In genomic region chr4:54482529-54482961, GRCh38 we compare ENCODE assay signal across 1 cellular context.
TF ChIP-seq lines count a peak whose summit lies in the region.

No MANE protein-coding gene starts in this region.

TF ChIP-seq in K562, 482 proteins besides CTCF, POLR2A, EP300 and RAD21 (continued from another document):
- TF ChIP-seq MBD1 (CRISPR knock-in tag; IDR thresholded peaks at IDR 0.05), result no peak
- no peak for TF ChIP-seq ZC3H8 (IDR thresholded peaks at IDR 0.05)
- no peak for TF ChIP-seq KLF10 (CRISPR knock-in tag; IDR thresholded peaks at IDR 0.05)
- no peak for TF ChIP-seq ZNF699 (CRISPR knock-in tag; IDR thresholded peaks at IDR 0.05; ENCODE audit: insufficient replicate concordance)
- no peak for TF ChIP-seq RB1 (IDR thresholded peaks at IDR 0.05; ENCODE audit: low read depth)
- peak in 1 of 2 experiments; percentile 23; a peak in 1 of 4 replicates for TF ChIP-seq TRIM24 (IDR thresholded peaks at IDR 0.05)
- TF ChIP-seq ELF1 (tag; IDR thresholded peaks at IDR 0.05), result peak; percentile 60
- no peak for TF ChIP-seq ZNF785 (CRISPR knock-in tag; IDR thresholded peaks at IDR 0.05)
- TF ChIP-seq FOSL1 (tag; conservative IDR thresholded peaks at IDR 0.05), result peak; percentile 71
- no peak for TF ChIP-seq SLC30A9 (CRISPR knock-in tag; IDR thresholded peaks at IDR 0.05)
- peak; percentile 38; the same call in 1 of the 2 replicates for TF ChIP-seq JUND (IDR thresholded peaks at IDR 0.05; ENCODE audit: borderline replicate concordance, low read depth, low read length)
- peak; percentile 44; the same call in 1 of the 3 replicates for TF ChIP-seq JUND (tag; IDR thresholded peaks at IDR 0.05; ENCODE audit: borderline replicate concordance, low read depth, low read length)
- 0 out of 2 replicates have a peak, but pooled peaks have one; percentile 26 for TF ChIP-seq ATF3 (IDR thresholded peaks at IDR 0.05)
- TF ChIP-seq ATF3 (CRISPR knock-in tag; conservative IDR thresholded peaks at IDR 0.05), result no peak
- TF ChIP-seq ARNT (IDR thresholded peaks at IDR 0.05), result no peak
- TF ChIP-seq TEAD4 (IDR thresholded peaks at IDR 0.05; ENCODE audit: low read length), result peak; percentile 44; the same call in 1 of the 2 replicates
- TF ChIP-seq TEAD4 (CRISPR knock-in tag; IDR thresholded peaks at IDR 0.05; ENCODE audit: borderline replicate concordance), result no peak
- no peak for TF ChIP-seq NCOA6 (IDR thresholded peaks at IDR 0.05)
- TF ChIP-seq USF2 (CRISPR knock-in tag; IDR thresholded peaks at IDR 0.05), result peak; percentile 25; the same call in 1 of the 2 replicates
- peak; percentile 64; the same call in 1 of the 2 replicates for TF ChIP-seq SMARCA5 (IDR thresholded peaks at IDR 0.05)
- peak; percentile 20; the same call in 1 of the 2 replicates for TF ChIP-seq MAFF (IDR thresholded peaks at IDR 0.05; ENCODE audit: low read length)
- peak; percentile 83 for TF ChIP-seq ZNF316 (IDR thresholded peaks at IDR 0.05)
- TF ChIP-seq WHSC1 (IDR thresholded peaks at IDR 0.05; ENCODE audit: low read length), result no peak
- peak; percentile 79 for TF ChIP-seq CBFA2T3 (IDR thresholded peaks at IDR 0.05)
- peak; percentile 22 for TF ChIP-seq PHF20 (IDR thresholded peaks at IDR 0.05; ENCODE audit: partially characterized antibody)
- TF ChIP-seq NCOR1 (IDR thresholded peaks at IDR 0.05), result peak; percentile 69
- peak; percentile 21; the same call in 1 of the 2 replicates for TF ChIP-seq TCF3 (CRISPR knock-in tag; IDR thresholded peaks at IDR 0.05)
- TF ChIP-seq PHF8 (IDR thresholded peaks at IDR 0.05; ENCODE audit: borderline replicate concordance, low read length), result no peak
- peak; percentile 56 for TF ChIP-seq RBM25 (IDR thresholded peaks at IDR 0.05; ENCODE audit: low read depth, low read length, severe bottlenecking)
- TF ChIP-seq GABPA (tag; conservative IDR thresholded peaks at IDR 0.05; ENCODE audit: low read depth), result 0 out of 2 replicates have a peak, but pooled peaks have one; percentile 12
- no peak for TF ChIP-seq DNMT1 (IDR thresholded peaks at IDR 0.05)
- peak; percentile 73 to 83 for TF ChIP-seq KDM1A (IDR thresholded peaks at IDR 0.05)
- no peak for TF ChIP-seq ZBTB17 (CRISPR knock-in tag; IDR thresholded peaks at IDR 0.05)
- peak; percentile 84 for TF ChIP-seq ADNP (tag; IDR thresholded peaks at IDR 0.05)
- TF ChIP-seq C11orf30 (IDR thresholded peaks at IDR 0.05; ENCODE audit: low read depth), result peak; percentile 75
- no peak for TF ChIP-seq KLF13 (tag; IDR thresholded peaks at IDR 0.05; ENCODE audit: borderline replicate concordance, low read depth)
- TF ChIP-seq E2F1 (CRISPR knock-in tag; IDR thresholded peaks at IDR 0.05), result no peak
- no peak for TF ChIP-seq KAT8 (IDR thresholded peaks at IDR 0.05; ENCODE audit: low read depth)
- no peak for TF ChIP-seq HDAC3 (IDR thresholded peaks at IDR 0.05; ENCODE audit: borderline replicate concordance, partially characterized antibody)
- 0 out of 2 replicates have a peak, but pooled peaks have one; percentile 32 for TF ChIP-seq POLR2AphosphoS5 (IDR thresholded peaks at IDR 0.05; ENCODE audit: control insufficient read depth, insufficient read depth, low read depth, low read length)
- no peak for TF ChIP-seq ZNF277 (CRISPR knock-in tag; IDR thresholded peaks at IDR 0.05; ENCODE audit: borderline replicate concordance)
- peak; percentile 71 for TF ChIP-seq NFE2 (IDR thresholded peaks at IDR 0.05; ENCODE audit: low read depth)
- TF ChIP-seq CBFA2T2 (conservative IDR thresholded peaks at IDR 0.05), result peak; percentile 69
- peak; percentile 22; the same call in 1 of the 2 replicates for TF ChIP-seq SMAD4 (CRISPR knock-in tag; conservative IDR thresholded peaks at IDR 0.05)
- peak; percentile 42; the same call in 1 of the 2 replicates for TF ChIP-seq BACH1 (tag; IDR thresholded peaks at IDR 0.05)
- TF ChIP-seq ZNF121 (CRISPR knock-in tag; conservative IDR thresholded peaks at IDR 0.05), result peak; percentile 49
- TF ChIP-seq NFIC (IDR thresholded peaks at IDR 0.05), result peak; percentile 26
- no peak for TF ChIP-seq TCFL5 (CRISPR knock-in tag; conservative IDR thresholded peaks at IDR 0.05)
- no peak for TF ChIP-seq ZNF707 (CRISPR knock-in tag; conservative IDR thresholded peaks at IDR 0.05)
- TF ChIP-seq L3MBTL2 (IDR thresholded peaks at IDR 0.05), result no peak
- TF ChIP-seq ZNF263 (CRISPR knock-in tag; IDR thresholded peaks at IDR 0.05; ENCODE audit: borderline replicate concordance), result no peak
- TF ChIP-seq SIRT6 (IDR thresholded peaks at IDR 0.05; ENCODE audit: low read depth, low read length), result no peak
- no peak for TF ChIP-seq USF1 (CRISPR knock-in tag; IDR thresholded peaks at IDR 0.05)
- TF ChIP-seq BHLHE40 (IDR thresholded peaks at IDR 0.05; ENCODE audit: low read length), result peak; percentile 53; the same call in 1 of the 2 replicates
- TF ChIP-seq ZEB2 (IDR thresholded peaks at IDR 0.05), result no peak
- no peak for TF ChIP-seq ZNF584 (CRISPR knock-in tag; IDR thresholded peaks at IDR 0.05; ENCODE audit: low read depth)
- TF ChIP-seq NR0B1 (IDR thresholded peaks at IDR 0.05; ENCODE audit: partially characterized antibody), result no peak
- no peak for TF ChIP-seq ZBTB1 (CRISPR knock-in tag; IDR thresholded peaks at IDR 0.05; ENCODE audit: borderline replicate concordance, low read depth)
- peak; percentile 93 for TF ChIP-seq BCOR (IDR thresholded peaks at IDR 0.05)
- no peak for TF ChIP-seq ZBTB43 (CRISPR knock-in tag; IDR thresholded peaks at IDR 0.05)
- peak; percentile 41; the same call in 1 of the 2 replicates for TF ChIP-seq ARID1B (IDR thresholded peaks at IDR 0.05)
- TF ChIP-seq SMARCE1 (IDR thresholded peaks at IDR 0.05), result no peak
- TF ChIP-seq PHTF2 (CRISPR knock-in tag; IDR thresholded peaks at IDR 0.05), result no peak
- TF ChIP-seq MAFK (IDR thresholded peaks at IDR 0.05; ENCODE audit: low read length), result peak; percentile 34; the same call in 1 of the 2 replicates
